Comparison of ENCODE assay signal across 10 cellular contexts in genomic region chr5:73399761-73400160, GRCh38. TPM values are rescaled to one million over a fixed set of nuclear protein-coding genes. Genes with fewer than 3 reads are reported as not detected.
"Had no signal": no experiment of that assay in that cellular context is flagged by ENCODE, and none has a peak within 500 bp of the region (broad histone marks: within the 10 kb centered on the region; RNA-seq: fewer than 3 reads in every experiment).

No MANE protein-coding gene starts in this region.

- ATAC-seq: GM23338, HepG2, K562 had no signal

- FAIRE-seq: H1, H54, HepG2, K562 had no signal

- H3K27ac ChIP-seq: HL-60 had no signal

- DNase-seq: H9, HCEC 1CT, KG1 had no signal

- H2AFZ ChIP-seq: GM23338 had no signal

- H3K4me2 ChIP-seq: GM23338 had no signal

- H3K4me3 ChIP-seq: GM23338, K562 had no signal

RNA-seq across cellular contexts. Expression of gene FOXD1, which starts 48.8 kb away (rescaled TPM):
- polyA plus RNA-seq: GM23338, IgD-negative memory B cell had no signal
